23 cellular contexts compared by ENCODE assay signal in genomic region chr12:110791589-110791988, GRCh38. TPM values are rescaled to one million over a fixed set of nuclear protein-coding genes. Genes with fewer than 3 reads are reported as not detected.
DNase-seq lines count a peak whose midpoint lies in the region; ATAC-seq and TF ChIP-seq lines count a peak whose summit lies in the region.
"Had no signal": no experiment of that assay in that cellular context is flagged by ENCODE, and none has a peak within 500 bp of the region (broad histone marks: within the 10 kb centered on the region; RNA-seq: fewer than 3 reads in every experiment).

No MANE protein-coding gene starts in this region.

- no peaks in the 10 kb centered on the region for H3K9me3 Mint-ChIP-seq in activated naive CD4-positive, alpha-beta T cell treated with anti-CD3 and anti-CD28 coated beads, Interleukin-2, amount 50 U/mL, for 72 hours

- H3K4me3 ChIP-seq in RWPE2 (ENCODE audit: severe bottlenecking) (no peak overlapping the region), fibroblast of mammary gland (ENCODE audit: control insufficient read depth, low read depth, low read length) (no peak overlapping the region)
- H3K4me3 ChIP-seq: left lung, smooth muscle cell, suprapubic skin had no signal

- no peaks in the 10 kb centered on the region for H3K9me3 ChIP-seq in RWPE2 (ENCODE audit: severe bottlenecking)
- H3K9me3 ChIP-seq: left lung, suprapubic skin had no signal

- H3K27ac Mint-ChIP-seq in activated naive CD4-positive, alpha-beta T cell treated with anti-CD3 and anti-CD28 coated beads, Interleukin-2, amount 50 U/mL, for 72 hours, result peak overlapping the region in 1 of 2 donors; percentile 41
- H3K27ac Mint-ChIP-seq: activated CD4-positive, alpha-beta T cell treated with anti-CD3 and anti-CD28 coated beads, Interleukin-2, amount 10 ng/mL, durations not matched to agents 7 days and 5 days had no signal

- H3K27me3 ChIP-seq in RWPE2 (ENCODE audit: insufficient read depth, poor library complexity, severe bottlenecking), result no peaks in the 10 kb centered on the region
- H3K27me3 ChIP-seq: left lung, suprapubic skin had no signal

- CTCF ChIA-PET in GM10248 (lab: Yijun Ruan, JAX), result no interaction called here

- ATAC-seq in activated naive CD4-positive, alpha-beta T cell treated with anti-CD3 and anti-CD28 coated beads, Interleukin-2, amount 50 U/mL, for 72 hours, result peak; percentile 91
- peak; percentile 27; the same call in 1 of the 3 replicates for ATAC-seq in RWPE2 (ENCODE audit: low read depth)
- ATAC-seq in GM19395 (IDR thresholded peaks at IDR 0.05; ENCODE audit: unreplicated experiment), result no peak
- ATAC-seq in HG02798 (IDR thresholded peaks at IDR 0.05; ENCODE audit: poor library complexity, unreplicated experiment), result no peak
- ATAC-seq: left lung had no signal

- DNase-seq in activated naive CD4-positive, alpha-beta T cell treated with anti-CD3 and anti-CD28 coated beads, Interleukin-2, amount 50 U/mL, for 72 hours (ENCODE audit: low spot score in 2 of 2), result no peak
- no peak for DNase-seq in activated naive CD4-positive, alpha-beta T cell treated with anti-CD3 and anti-CD28 coated beads, Interleukin-2, amount 50 U/mL, for 16 hours
- DNase-seq in RWPE2 (ENCODE audit: low spot score), result no peak
- peak; percentile 5 for DNase-seq in fibroblast of mammary gland (ENCODE audit: low read depth)
- no peak for DNase-seq in GM10248 (ENCODE audit: extremely low spot score)
- DNase-seq in NCI-H2227 (lab: John Stamatoyannopoulos, UW; ENCODE audit: unreplicated experiment), result no peak
- DNase-seq: activated CD4-positive, alpha-beta T cell treated with anti-CD3 and anti-CD28 coated beads, Interleukin-2, amount 10 ng/mL, durations not matched to agents 7 days and 5 days; amniotic stem cell; caudate nucleus; DMS 273 treated with DMSO at 0.1 percent for 48 hours; head of caudate nucleus; left lung; NCI-H1105 treated with DMSO at 0.1 percent for 48 hours; NCI-H526; stimulated activated CD4-positive, alpha-beta T cell treated with anti-CD3 and anti-CD28 coated beads, Interleukin-4, amount 100 ng/mL, for 24 hours had no signal

- POLR2A ChIA-PET in GM10248 (lab: Yijun Ruan, JAX), result no interaction called here

- H3K36me3 ChIP-seq in RWPE2 (ENCODE audit: low read depth), result no peaks in the 10 kb centered on the region
- H3K36me3 ChIP-seq: left lung, suprapubic skin had no signal

- H3K36me3 Mint-ChIP-seq in activated naive CD4-positive, alpha-beta T cell treated with anti-CD3 and anti-CD28 coated beads, Interleukin-2, amount 50 U/mL, for 72 hours, result no peaks in the 10 kb centered on the region

- TF ChIP-seq CTCF in RWPE2 (IDR thresholded peaks at IDR 0.05; ENCODE audit: poor library complexity, severe bottlenecking) (no peak), fibroblast of mammary gland (conservative IDR thresholded peaks at IDR 0.05; ENCODE audit: control insufficient read depth, insufficient read depth, low read depth, low read length) (no peak), GM10248 (IDR thresholded peaks at IDR 0.05; ENCODE audit: control extremely low read depth, extremely low read depth, low read depth, missing control alignments) (no peak)

- no peaks in the 10 kb centered on the region for H3K4me1 ChIP-seq in RWPE2 (ENCODE audit: insufficient read depth, poor library complexity, severe bottlenecking)
- H3K4me1 ChIP-seq: left lung had no signal

- H3K27ac ChIP-seq in RWPE2 (ENCODE audit: poor library complexity, severe bottlenecking), result no peak overlapping the region
- H3K27ac ChIP-seq: left lung, suprapubic skin had no signal

RNA-seq across cellular contexts. Expression of gene PPP1CC, which starts 48.9 kb away (rescaled TPM):
- 100 to 1,000 TPM; 190 to 343 TPM for total RNA-seq in activated naive CD4-positive, alpha-beta T cell treated with anti-CD3 and anti-CD28 coated beads, Interleukin-2, amount 50 U/mL, for 72 hours

RNA-seq across cellular contexts. Expression of gene CCDC63, which starts 55.2 kb away (rescaled TPM):
- total RNA-seq in activated naive CD4-positive, alpha-beta T cell treated with anti-CD3 and anti-CD28 coated beads, Interleukin-2, amount 50 U/mL, for 72 hours, result not detected
- total RNA-seq: activated CD4-positive, alpha-beta T cell treated with anti-CD3 and anti-CD28 coated beads, Interleukin-2, amount 10 ng/mL, durations not matched to agents 7 days and 5 days; fibroblast of lung; G401; left lung; LHCN-M2; pulmonary artery endothelial cell; smooth muscle cell; suprapubic skin had no signal

Comparison
In these comparisons a context has a peak if more than half of its experiments do, and no peak if none do; other contexts are left out.
1. ATAC-seq: peak in activated naive CD4-positive, alpha-beta T cell treated with anti-CD3 and anti-CD28 coated beads, Interleukin-2, amount 50 U/mL, for 72 hours (2 of 2) and RWPE2 (single experiment); none in GM19395 (single experiment) and HG02798 (single experiment).